ENCODE assay signal across 12 cellular contexts in genomic region chr22:40628354-40629042, GRCh38. TPM values are rescaled to one million over a fixed set of nuclear protein-coding genes. Genes with fewer than 3 reads are reported as not detected.
A peak's percentile ranks its signal among the peaks of the same experiment; 100 is the strongest.
DNase-seq lines count a peak whose midpoint lies in the region; ATAC-seq, FAIRE-seq and TF ChIP-seq lines count a peak whose summit lies in the region.
"Had no signal": no experiment of that assay in that cellular context is flagged by ENCODE, and none has a peak within 500 bp of the region (broad histone marks: within the 10 kb centered on the region; RNA-seq: fewer than 3 reads in every experiment).

No MANE protein-coding gene starts in this region.

- H3K4me3 ChIP-seq in esophagus squamous epithelium (no peak overlapping the region), MG63 (no peak overlapping the region)
- H3K4me3 ChIP-seq: cardiac muscle cell, pancreas had no signal

- no peak for TF ChIP-seq POLR2A in esophagus squamous epithelium (IDR thresholded peaks at IDR 0.05)

- whole genome bisulfite sequencing in esophagus squamous epithelium, 2 donors: 70 to 72% methylated on average over 3 of the region's 3 CpGs

- TF ChIP-seq CTCF in esophagus squamous epithelium (IDR thresholded peaks at IDR 0.05) (no peak), GM13977 (IDR thresholded peaks at IDR 0.05; ENCODE audit: extremely low read depth, insufficient read depth, missing control alignments) (no peak)

- no peaks in the 10 kb centered on the region for H3K9me3 ChIP-seq in esophagus squamous epithelium
- no peaks in the 10 kb centered on the region for H3K9me3 ChIP-seq in MG63
- H3K9me3 ChIP-seq: pancreas had no signal

- peak overlapping the region; percentile 7 to 64 (median 46) for H3K27ac ChIP-seq in esophagus squamous epithelium
- H3K27ac ChIP-seq: cardiac muscle cell, pancreas had no signal

- peaks cover 9 to 69% (median 25%) of the 10 kb centered on the region in 3 donors for H3K4me1 ChIP-seq in esophagus squamous epithelium
- H3K4me1 ChIP-seq: pancreas had no signal

- H3K27me3 ChIP-seq in esophagus squamous epithelium (no peaks in the 10 kb centered on the region), MG63 (no peaks in the 10 kb centered on the region)
- H3K27me3 ChIP-seq: cardiac muscle cell, pancreas had no signal

- peak in 1 of 2 donors; percentile 29 for DNase-seq in activated naive CD4-positive, alpha-beta T cell treated with anti-CD3 and anti-CD28 coated beads, Interleukin-2, amount 50 U/mL, for 72 hours (ENCODE audit: low spot score in 2 of 2)
- no peak for DNase-seq in activated naive CD4-positive, alpha-beta T cell (lab: John Stamatoyannopoulos, UW)
- DNase-seq in RCC 7860 (ENCODE audit: low spot score) (peak; percentile 55), esophagus squamous epithelium (lab: John Stamatoyannopoulos, UW) (no peak), MG63 (no peak), GM13977 (ENCODE audit: low spot score) (no peak)
- DNase-seq in stimulated activated naive CD8-positive, alpha-beta T cell treated with anti-CD3 and anti-CD28 coated beads, Interleukin-15, amount 100 ng/mL, for 72 hours: peak in 1 of 2 donors; percentile 19
- no peak for DNase-seq in activated effector memory CD4-positive, alpha-beta T cell treated with Interleukin-2 at 50 U/mL for 16 hours
- DNase-seq: COR-L47, NCI-H2171 treated with DMSO at 0.1 percent for 48 hours, pancreas had no signal

- H3K4me1 Mint-ChIP-seq in stimulated activated naive CD8-positive, alpha-beta T cell treated with anti-CD3 and anti-CD28 coated beads, Interleukin-15, amount 100 ng/mL, for 72 hours: peaks cover 55% of the 10 kb centered on the region

- no peaks in the 10 kb centered on the region for H3K9me3 Mint-ChIP-seq in activated naive CD4-positive, alpha-beta T cell treated with anti-CD3 and anti-CD28 coated beads, Interleukin-2, amount 50 U/mL, for 72 hours
- no peaks in the 10 kb centered on the region for H3K9me3 Mint-ChIP-seq in stimulated activated naive CD8-positive, alpha-beta T cell treated with anti-CD3 and anti-CD28 coated beads, Interleukin-15, amount 100 ng/mL, for 72 hours

- peak; percentile 88 for FAIRE-seq in RCC 7860 (lab: Jason Lieb, UNC)
- FAIRE-seq: pancreas had no signal

- H3K36me3 ChIP-seq in esophagus squamous epithelium (no peaks in the 10 kb centered on the region), MG63 (peaks cover 12% of the 10 kb centered on the region)
- H3K36me3 ChIP-seq: cardiac muscle cell, pancreas had no signal

- intact Hi-C loops in esophagus squamous epithelium (cut with DNase I): no loop called here

- H3K4me3 Mint-ChIP-seq in stimulated activated naive CD8-positive, alpha-beta T cell treated with anti-CD3 and anti-CD28 coated beads, Interleukin-15, amount 100 ng/mL, for 72 hours: peak overlapping the region in 1 of 2 donors; percentile 3

- no peaks in the 10 kb centered on the region for H3K27me3 Mint-ChIP-seq in stimulated activated naive CD8-positive, alpha-beta T cell treated with anti-CD3 and anti-CD28 coated beads, Interleukin-15, amount 100 ng/mL, for 72 hours

- in situ Hi-C loops in GM13977 (cut with MboI; ENCODE audit: low pct_unique_long_range_greater_than_20kb, low sequenced_read_pairs, unreplicated experiment): no loop called here

- peak; percentile 79 to 92 for ATAC-seq in activated naive CD4-positive, alpha-beta T cell treated with anti-CD3 and anti-CD28 coated beads, Interleukin-2, amount 50 U/mL, for 72 hours
- ATAC-seq in stimulated activated naive CD8-positive, alpha-beta T cell treated with anti-CD3 and anti-CD28 coated beads, Interleukin-15, amount 100 ng/mL, for 72 hours: peak; percentile 88

- no peaks in the 10 kb centered on the region for H3K36me3 Mint-ChIP-seq in activated naive CD4-positive, alpha-beta T cell treated with anti-CD3 and anti-CD28 coated beads, Interleukin-2, amount 50 U/mL, for 72 hours

- H3K27ac Mint-ChIP-seq in activated naive CD4-positive, alpha-beta T cell treated with anti-CD3 and anti-CD28 coated beads, Interleukin-2, amount 50 U/mL, for 72 hours: peak overlapping the region; percentile 22 to 75
- no peak overlapping the region for H3K27ac Mint-ChIP-seq in stimulated activated naive CD8-positive, alpha-beta T cell treated with anti-CD3 and anti-CD28 coated beads, Interleukin-15, amount 100 ng/mL, for 72 hours

RNA-seq across cellular contexts. Expression of gene MRTFA, which starts 8.0 kb away (rescaled TPM):
- total RNA-seq in activated naive CD4-positive, alpha-beta T cell treated with anti-CD3 and anti-CD28 coated beads, Interleukin-2, amount 50 U/mL, for 72 hours: 10 to 100 TPM; 38.5 to 58.8 TPM
- total RNA-seq in esophagus squamous epithelium: 10 to 100 TPM; 24.5 to 56.3 (median 40.9) TPM
- 30.7 and 52.0 TPM in 2 replicates for total RNA-seq in MG63 (2014; rRNA removed; shearing (Covaris generic); ENCODE audit: low replicate concordance)

RNA-seq across cellular contexts. Expression of gene MCHR1, which starts 50.8 kb away (rescaled TPM):
- total RNA-seq in activated naive CD4-positive, alpha-beta T cell treated with anti-CD3 and anti-CD28 coated beads, Interleukin-2, amount 50 U/mL, for 72 hours: not detected
- total RNA-seq in esophagus squamous epithelium: under 1 TPM in 1 of 4 donors, not detected in 3; 0.56 TPM
- not detected in 2 replicates for total RNA-seq in MG63 (2014; rRNA removed; shearing (Covaris generic); ENCODE audit: low replicate concordance)

Comparison
In these comparisons a context has a peak if more than half of its experiments do, and no peak if none do; other contexts are left out.
1. H3K27ac Mint-ChIP-seq: peak in activated naive CD4-positive, alpha-beta T cell treated with anti-CD3 and anti-CD28 coated beads, Interleukin-2, amount 50 U/mL, for 72 hours (2 of 2); none in stimulated activated naive CD8-positive, alpha-beta T cell treated with anti-CD3 and anti-CD28 coated beads, Interleukin-15, amount 100 ng/mL, for 72 hours (0 of 2).